ENCODE assay signal across 17 cellular contexts in the genomic region with DNA sequence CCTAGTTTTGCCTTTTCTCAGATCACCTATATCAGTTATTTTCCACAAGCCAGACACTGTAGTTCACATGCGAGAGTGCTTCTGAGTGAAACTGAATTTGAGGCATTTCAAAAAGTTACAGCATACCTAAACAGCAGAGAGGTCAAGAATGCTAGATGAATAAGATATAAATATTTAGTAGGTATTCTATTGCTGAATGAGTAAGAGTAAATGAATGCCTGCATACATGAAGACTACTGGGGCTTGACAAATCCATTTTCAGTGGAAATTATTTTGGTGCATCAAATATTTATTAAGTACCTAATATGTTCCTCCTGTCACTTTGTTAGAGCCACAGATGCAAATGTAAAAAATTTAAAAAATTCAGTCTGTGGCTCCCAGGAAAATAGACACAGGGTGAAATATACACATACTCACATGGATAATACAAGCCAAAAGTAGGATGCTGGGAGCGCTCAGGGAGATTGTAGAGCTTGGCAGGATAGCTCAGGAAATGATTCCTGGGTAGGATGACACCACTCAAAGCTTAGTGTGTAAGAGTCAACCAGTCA. TPM values are rescaled to one million over a fixed set of nuclear protein-coding genes. Genes with fewer than 3 reads are reported as not detected.
A peak's percentile ranks its signal among the peaks of the same experiment; 100 is the strongest.
DNase-seq lines count a peak whose midpoint lies in the region; FAIRE-seq and TF ChIP-seq lines count a peak whose summit lies in the region.
"Had no signal": no experiment of that assay in that cellular context is flagged by ENCODE, and none has a peak within 500 bp of the region (broad histone marks: within the 10 kb centered on the region; RNA-seq: fewer than 3 reads in every experiment).

No MANE protein-coding gene starts in this region.

- no peaks in the 10 kb centered on the region for H3K36me3 ChIP-seq in PC-9 (ENCODE audit: low read depth)
- H3K36me3 ChIP-seq: BE2C had no signal

- peaks cover 14% of the 10 kb centered on the region for H3K9me3 Mint-ChIP-seq in mesothelial cell of epicardium

- peaks cover 12% of the 10 kb centered on the region for H3F3A ChIP-seq in PC-9 (ENCODE audit: insufficient read depth, low read depth)

- H3K4me3 Mint-ChIP-seq in mesothelial cell of epicardium = no peak overlapping the region

- H3K4me3 ChIP-seq in PC-9 = no peak overlapping the region
- H3K4me3 ChIP-seq: mucosa of descending colon had no signal

- H3K27me3 Mint-ChIP-seq in mesothelial cell of epicardium (ENCODE audit: low read depth) = no peaks in the 10 kb centered on the region

- peak overlapping the region; percentile 90 for H3K27ac ChIP-seq in PC-9
- H3K27ac ChIP-seq: parathyroid adenoma had no signal

- peaks cover 19% of the 10 kb centered on the region for H3K4me1 ChIP-seq in PC-9 (replicated peaks; ENCODE audit: insufficient read depth)
- H3K4me1 ChIP-seq: BE2C, parathyroid adenoma had no signal

- TF ChIP-seq CTCF in PC-9 (conservative IDR thresholded peaks at IDR 0.05) (no peak), mesothelial cell of epicardium (IDR thresholded peaks at IDR 0.05; ENCODE audit: unreplicated experiment) (no peak)

- TF ChIP-seq POLR2A in GM12892 (IDR thresholded peaks at IDR 0.05; ENCODE audit: low read depth, low read length) = no peak

- BruUV-seq in PC-9 (replicated peaks; lab: Mats Ljungman, UMichigan) = no TSS peak

- H3K9me3 ChIP-seq in PC-9 (ENCODE audit: insufficient read depth, low read depth) = 0 out of 2 replicates have a peak, but pooled peaks cover 5% of the 10 kb centered on the region
- H3K9me3 ChIP-seq: BE2C, mucosa of descending colon had no signal

- H3K4me1 Mint-ChIP-seq in mesothelial cell of epicardium = peaks cover 24% of the 10 kb centered on the region

- no peak for FAIRE-seq in GM12892 (lab: Jason Lieb, UNC)
- FAIRE-seq: bronchial epithelial cell had no signal

- intact Hi-C loops in PC-9 (cut with micrococcal nuclease; ENCODE audit: unreplicated experiment) = loop anchor here (1.0 kb wide), 1 partner anchor 10 kb away; no protein-coding TSS in a partner anchor

- H3K79me2 ChIP-seq in PC-9 (ENCODE audit: low read depth) = no peaks in the 10 kb centered on the region
- H3K79me2 ChIP-seq: parathyroid adenoma had no signal

- no peaks in the 10 kb centered on the region for H4K20me1 ChIP-seq in PC-9 (ENCODE audit: insufficient read depth)

- POLR2A ChIA-PET in PC-9 (lab: Charles Lee; ENCODE audit: unreplicated experiment) = no interaction called here

- CTCF ChIA-PET in PC-9 (lab: Charles Lee) = no interaction called here

- H3K9me2 ChIP-seq in PC-9 (ENCODE audit: insufficient read depth) = no peaks in the 10 kb centered on the region

- H3K4me2 ChIP-seq in PC-9 = peak overlapping the region; percentile 47

- H2AFZ ChIP-seq in PC-9 = 0 out of 2 replicates have a peak overlapping the region, but pooled peaks have one; percentile 13
- H2AFZ ChIP-seq: parathyroid adenoma had no signal

- DNase-seq in EH (ENCODE audit: low read depth) (peak; percentile 80), PC-9 (peak; percentile 23 to 97), dedifferentiated amniotic fluid mesenchymal stem cell (ENCODE audit: extremely low spot score) (peak; percentile 48), mesothelial cell of epicardium (ENCODE audit: low spot score in 2 of 2, unreplicated experiment in 2 of 2) (no peak), GF-D8 (lab: John Stamatoyannopoulos, UW) (no peak), RPMI8226 (no peak), COLO829 (ENCODE audit: low spot score) (no peak), GM12892 (ENCODE audit: insufficient read length) (no peak)
- DNase-seq: BE2C; DMS53; effector memory CD4-positive, alpha-beta T cell; mucosa of descending colon; NCI-H1694; NCI-H446; stimulated activated naive CD4-positive, alpha-beta T cell had no signal

- H3K36me3 Mint-ChIP-seq in mesothelial cell of epicardium = peaks cover 7% of the 10 kb centered on the region

- no peaks in the 10 kb centered on the region for H3K27me3 ChIP-seq in PC-9 (ENCODE audit: insufficient read depth, low read depth)
- H3K27me3 ChIP-seq: BE2C had no signal

- peak overlapping the region; percentile 92 for H3K27ac Mint-ChIP-seq in mesothelial cell of epicardium

RNA-seq across cellular contexts. Expression of a gene that starts 27.6 kb away (rescaled TPM):
- 41.6 and 54.1 TPM in 2 replicates for total RNA-seq in PC-9 (2021)
- total RNA-seq in mesothelial cell of epicardium = 48.7 to 53.8 TPM (median 48.9 TPM) in 3 replicates
- polyA plus RNA-seq in GM12892 (2012; ENCODE audit: missing spikeins) = 56.5 TPM

Comparison
In these comparisons a context has a peak if more than half of its experiments do, and no peak if none do; other contexts are left out.
1. DNase-seq: peak in EH (single experiment), PC-9 (2 of 2) and dedifferentiated amniotic fluid mesenchymal stem cell (single experiment); none in mesothelial cell of epicardium (0 of 2), GF-D8 (single experiment), RPMI8226 (single experiment), COLO829 (single experiment) and GM12892 (single experiment).